Comparison of ENCODE assay signal across 18 cellular contexts in the genomic region with DNA sequence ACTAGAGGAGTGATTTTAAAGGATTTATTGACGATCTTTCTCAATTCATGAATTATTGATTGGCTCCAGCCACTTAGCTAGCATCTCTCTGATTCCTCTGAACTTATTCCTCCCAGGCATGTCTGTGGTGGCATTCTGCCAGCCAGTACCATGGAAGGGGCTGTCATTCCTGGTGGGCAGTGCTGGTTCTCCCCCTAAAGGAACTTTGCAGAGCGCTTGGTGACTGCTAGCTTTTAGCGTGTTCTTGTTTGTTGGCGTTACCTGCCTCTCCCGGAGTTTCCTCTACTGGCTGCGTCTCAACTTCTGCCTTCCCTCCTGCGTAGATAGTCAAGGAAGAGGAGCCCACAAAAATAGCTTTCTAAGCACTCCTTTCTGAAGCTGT. TPM values are rescaled to one million over a fixed set of nuclear protein-coding genes. Genes with fewer than 3 reads are reported as not detected.
A peak's percentile ranks its signal among the peaks of the same experiment; 100 is the strongest.
DNase-seq lines count a peak whose midpoint lies in the region; ATAC-seq and TF ChIP-seq lines count a peak whose summit lies in the region.
"Had no signal": no experiment of that assay in that cellular context is flagged by ENCODE, and none has a peak within 500 bp of the region (broad histone marks: within the 10 kb centered on the region; RNA-seq: fewer than 3 reads in every experiment).

No MANE protein-coding gene starts in this region.

- H3K4me1 ChIP-seq in heart right ventricle (peaks cover 0 to 10% (median 0%) of the 10 kb centered on the region in 9 donors), lung (ENCODE audit: control insufficient read depth in 2 of 2, insufficient read depth in 2 of 2, low read length in 2 of 2) (no peaks in the 10 kb centered on the region), tibial nerve (peaks cover 0 to 12% (median 0%) of the 10 kb centered on the region in 4 donors)

- peak overlapping the region in 7 of 10 donors; percentile 24 to 78 (median 47) for H3K27ac ChIP-seq in heart right ventricle
- H3K27ac ChIP-seq in dorsolateral prefrontal cortex: peak overlapping the region; percentile 78 to 100 (median 97)
- H3K27ac ChIP-seq in lung (ENCODE audit: low read depth in 1 of 2, low read length in 1 of 2): peak overlapping the region in 1 of 2 donors; percentile 26
- peak overlapping the region in 3 of 4 donors; percentile 29 to 75 (median 41) for H3K27ac ChIP-seq in tibial nerve
- H3K27ac ChIP-seq: GM23248, RWPE1 had no signal

- no peak for TF ChIP-seq POLR2A in tibial nerve (IDR thresholded peaks at IDR 0.05)

- no peak for DNase-seq in heart right ventricle
- DNase-seq in Right ventricle myocardium superior: no peak
- no peak for DNase-seq in dorsolateral prefrontal cortex
- no peak for DNase-seq in lung (ENCODE audit: low spot score)
- no peak for DNase-seq in tibial nerve (ENCODE audit: low spot score in 2 of 2)
- no peak for DNase-seq in activated CD4-positive, alpha-beta T cell treated with anti-CD3 and anti-CD28 coated beads for 4 hours
- no peak for DNase-seq in H7
- DNase-seq: 8988T; CD8-positive, alpha-beta memory T cell; DMS79; GM23248; NCI-H1092; NCI-H146; NCI-H2081; NCI-H748 treated with DMSO at 0.1 percent for 48 hours; PC-3 had no signal

- ATAC-seq in heart right ventricle: no peak
- ATAC-seq in Right ventricle myocardium superior (ENCODE audit: poor library complexity): no peak
- peak; percentile 21 for ATAC-seq in lung (ENCODE audit: insufficient read depth, low FRiP score)
- ATAC-seq in GM19463 (IDR thresholded peaks at IDR 0.05; ENCODE audit: unreplicated experiment): no peak
- ATAC-seq: PC-3 had no signal

- intact Hi-C loops in heart right ventricle (cut with DNase I) (no loop called here), Right ventricle myocardium superior (cut with DNase I) (no loop called here), dorsolateral prefrontal cortex (cut with DNase I) (loop anchor here in 1 of 2 donors (2.0 kb wide), 1 partner anchor 29 kb away; the partner anchor contains the start of gene TMEM165)

- H3K36me3 ChIP-seq in heart right ventricle (peaks cover 0 to 56% (median 0%) of the 10 kb centered on the region in 9 donors), lung (ENCODE audit: control insufficient read depth in 2 of 2, insufficient read depth in 2 of 2, low read length in 2 of 2) (peaks cover 4 to 5% of the 10 kb centered on the region in 2 donors), tibial nerve (peaks cover 0 to 38% (median 0%) of the 10 kb centered on the region in 3 donors), H7 (replicated peaks; ENCODE audit: control insufficient read depth, insufficient read depth, low read length) (no peaks in the 10 kb centered on the region; the same call in none of the 2 replicates)

- no peak for TF ChIP-seq EP300 in tibial nerve (IDR thresholded peaks at IDR 0.05)

- 88 to 97% methylated on average over 7 of the region's 7 CpGs for WGBS in heart right ventricle, 2 donors
- WGBS in lung, 2 donors: 89 to 92% methylated on average over 7 of the region's 7 CpGs
- WGBS in tibial nerve, 2 donors: 96 to 97% methylated on average over 7 of the region's 7 CpGs

- H3K4me3 ChIP-seq in heart right ventricle: no peak overlapping the region
- peak overlapping the region in 8 of 59 donors; percentile 1 to 27 (median 4) for H3K4me3 ChIP-seq in dorsolateral prefrontal cortex
- no peak overlapping the region for H3K4me3 ChIP-seq in lung
- H3K4me3 ChIP-seq in tibial nerve: no peak overlapping the region
- H3K4me3 ChIP-seq in H7 (ENCODE audit: insufficient read depth, low read depth, low read length): no peak overlapping the region
- H3K4me3 ChIP-seq: GM23248 had no signal

- TF ChIP-seq CTCF in heart right ventricle (IDR thresholded peaks at IDR 0.05): no peak
- TF ChIP-seq CTCF in dorsolateral prefrontal cortex (IDR thresholded peaks at IDR 0.05 in 54 of 56, conservative IDR thresholded peaks at IDR 0.05 in 2 of 56; ENCODE audit: low read depth in 1 of 56, partially characterized antibody in 56 of 56): no peak
- TF ChIP-seq CTCF in lung (IDR thresholded peaks at IDR 0.05; ENCODE audit: control extremely low read depth, extremely low read depth): no peak
- TF ChIP-seq CTCF in tibial nerve (IDR thresholded peaks at IDR 0.05): no peak

- H3K27me3 ChIP-seq in heart right ventricle: no peaks in the 10 kb centered on the region
- H3K27me3 ChIP-seq in dorsolateral prefrontal cortex: no peaks in the 10 kb centered on the region
- H3K27me3 ChIP-seq in lung (ENCODE audit: control insufficient read depth, insufficient read depth): no peaks in the 10 kb centered on the region
- H3K27me3 ChIP-seq in tibial nerve: no peaks in the 10 kb centered on the region
- no peaks in the 10 kb centered on the region for H3K27me3 ChIP-seq in H7 (ENCODE audit: control insufficient read depth, insufficient read depth, low read length)

- H3K9me3 ChIP-seq in heart right ventricle (no peaks in the 10 kb centered on the region), lung (ENCODE audit: control insufficient read depth in 2 of 2, insufficient read depth in 1 of 2, low read length in 1 of 2) (no peaks in the 10 kb centered on the region), tibial nerve (no peaks in the 10 kb centered on the region)

RNA-seq across cellular contexts. Expression of gene SRD5A3, which starts 19.3 kb away (rescaled TPM):
- total RNA-seq in heart right ventricle (10 to 100 TPM in 4 of 10 donors, 1 to 10 TPM in 6; 4.4 to 14.6 (median 7.7) TPM), Right ventricle myocardium superior (8.3 TPM), dorsolateral prefrontal cortex (10 to 100 TPM in 112 of 120 experiments, 1 to 10 TPM in 8; 6.0 to 34.8 (median 15.9) TPM), lung (10 to 100 TPM; 13.6 to 31.5 TPM), tibial nerve (10 to 100 TPM in 3 of 4 donors, 1 to 10 TPM in 1; 9.0 to 16.1 (median 12.2) TPM)
- polyA plus RNA-seq in heart right ventricle (10 to 100 TPM in 1 of 2 donors, 1 to 10 TPM in 1; 5.0 to 11.4 TPM), lung (10 to 100 TPM; 16.6 to 37.1 TPM)
- total RNA-seq in H7 (2014; rRNA removed; shearing (Covaris generic)): 31.9 and 33.9 TPM in 2 replicates

RNA-seq across cellular contexts. Expression of gene TMEM165, which starts 30.4 kb away (rescaled TPM):
- total RNA-seq in heart right ventricle (10 to 100 TPM; 30.3 to 86.3 (median 34.6) TPM), Right ventricle myocardium superior (34.3 TPM), dorsolateral prefrontal cortex (100 to 1,000 TPM in 101 of 120 experiments, 10 to 100 TPM in 19; 53.1 to 690 (median 173) TPM), lung (100 to 1,000 TPM; 178 to 184 TPM), tibial nerve (100 to 1,000 TPM; 167 to 286 (median 236) TPM)
- polyA plus RNA-seq in heart right ventricle (10 to 100 TPM; 49.6 to 65.1 TPM), lung (100 to 1,000 TPM; 152 to 179 TPM)
- 84.0 and 88.0 TPM in 2 replicates for total RNA-seq in H7 (2014; rRNA removed; shearing (Covaris generic))
